In the genomic region with DNA sequence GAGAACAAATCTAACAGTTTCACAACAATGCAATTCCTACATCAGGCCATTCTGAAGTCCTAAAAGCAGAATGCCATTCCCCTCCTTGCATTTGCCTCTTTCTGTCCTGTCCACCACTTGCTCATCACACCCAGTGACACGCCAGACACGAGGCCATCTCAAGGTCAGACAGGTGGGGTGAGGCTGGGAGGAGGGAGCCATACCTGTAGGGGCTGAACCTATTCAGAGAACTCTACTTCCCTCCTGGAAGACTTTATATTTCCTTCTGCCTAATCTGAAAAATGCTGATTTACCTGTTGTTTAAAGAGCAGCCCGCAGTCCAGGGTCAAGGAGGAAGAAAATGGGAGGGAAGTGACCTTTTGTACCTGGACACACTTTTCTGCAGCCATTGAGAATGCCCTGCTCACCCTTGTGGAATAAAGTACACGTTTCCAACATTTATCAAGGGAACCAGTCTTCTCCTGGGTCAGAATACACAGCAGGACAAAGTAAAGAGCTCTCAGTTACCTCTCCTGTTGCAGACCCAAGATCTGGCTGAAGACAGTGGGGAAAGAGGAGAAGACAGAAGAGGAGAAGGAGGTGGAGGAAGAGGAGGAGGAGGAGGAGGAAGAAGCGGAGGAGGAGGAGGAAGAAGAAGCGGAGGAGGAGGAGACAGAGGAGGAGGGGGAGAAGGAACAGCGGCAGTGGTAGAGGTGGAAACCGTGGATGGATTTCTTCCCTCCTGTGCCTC, we compare ENCODE assay signal across 12 cellular contexts. TPM values are rescaled to one million over a fixed set of nuclear protein-coding genes. Genes with fewer than 3 reads are reported as not detected.
DNase-seq lines count a peak whose midpoint lies in the region; ATAC-seq and TF ChIP-seq lines count a peak whose summit lies in the region.
"Had no signal": no experiment of that assay in that cellular context is flagged by ENCODE, and none has a peak within 500 bp of the region (broad histone marks: within the 10 kb centered on the region; RNA-seq: fewer than 3 reads in every experiment).

No MANE protein-coding gene starts in this region.

- in situ Hi-C loops in IMR-90 (cut with MboI; ENCODE audit: low sequenced_read_pairs): no loop called here

- ATAC-seq in IMR-90 (ENCODE audit: low read depth) (no peak), body of pancreas (no peak), GM19455 (IDR thresholded peaks at IDR 0.05; ENCODE audit: unreplicated experiment) (no peak)

- no peak overlapping the region for H3K14ac ChIP-seq in IMR-90 (replicated peaks; ENCODE audit: low read depth, low read length)

- TF ChIP-seq RAD21 in IMR-90 (IDR thresholded peaks at IDR 0.05; ENCODE audit: low read length): no peak

- H3K4ac ChIP-seq in IMR-90 (ENCODE audit: low read depth, low read length): no peak overlapping the region

- peak overlapping the region; percentile 19 for H2AK9ac ChIP-seq in IMR-90 (replicated peaks; ENCODE audit: low read depth, low read length, poor library complexity)

- no peak overlapping the region for H3K27ac ChIP-seq in IMR-90 (ENCODE audit: insufficient read depth, low read length)
- H3K27ac ChIP-seq in body of pancreas: peak overlapping the region; percentile 59 to 92 (median 82)
- H3K27ac ChIP-seq in thyroid gland: peak overlapping the region; percentile 89 to 92 (median 90)

- no peaks in the 10 kb centered on the region for H3K27me3 Mint-ChIP-seq in mesothelial cell of epicardium (ENCODE audit: low read depth)
- peaks cover 4% of the 10 kb centered on the region for H3K27me3 Mint-ChIP-seq in activated CD4-positive, alpha-beta T cell treated with anti-CD3 and anti-CD28 coated beads, Interleukin-2, amount 10 ng/mL, durations not matched to agents 7 days and 5 days

- H3K9me1 ChIP-seq in IMR-90 (ENCODE audit: insufficient read depth, low read length): no peaks in the 10 kb centered on the region

- BruUV-seq in IMR-90 (replicated peaks; lab: Mats Ljungman, UMichigan): no TSS peak

- CTCF ChIA-PET in IMR-90 (lab: Yijun Ruan, JAX): interaction anchor here (1.3 kb wide), 1 partner anchor 12 kb away, joined by 3 read pairs; no protein-coding TSS in a partner anchor
- CTCF ChIA-PET in activated CD4-positive, alpha-beta T cell treated with anti-CD3 and anti-CD28 coated beads, Interleukin-2, amount 10 ng/mL, durations not matched to agents 7 days and 5 days (lab: Charles Lee): no interaction called here

- H3K4me3 ChIP-seq in IMR-90 (ENCODE audit: insufficient read depth, low read depth, low read length) (no peak overlapping the region), body of pancreas (no peak overlapping the region), thyroid gland (replicated peaks in 1 of 3) (no peak overlapping the region)

- H3K9me3 ChIP-seq in IMR-90 (ENCODE audit: control insufficient read depth, insufficient read depth, low read length) (no peaks in the 10 kb centered on the region), body of pancreas (no peaks in the 10 kb centered on the region), thyroid gland (no peaks in the 10 kb centered on the region)

- H3K27ac Mint-ChIP-seq in mesothelial cell of epicardium: peak overlapping the region; percentile 96
- no peak overlapping the region for H3K27ac Mint-ChIP-seq in activated CD4-positive, alpha-beta T cell treated with anti-CD3 and anti-CD28 coated beads, Interleukin-2, amount 10 ng/mL, durations not matched to agents 7 days and 5 days

- TF ChIP-seq CTCF in IMR-90 (conservative IDR thresholded peaks at IDR 0.05; ENCODE audit: low read depth, low read length) (no peak), body of pancreas (IDR thresholded peaks at IDR 0.05) (no peak), mesothelial cell of epicardium (IDR thresholded peaks at IDR 0.05; ENCODE audit: unreplicated experiment) (no peak), thyroid gland (IDR thresholded peaks at IDR 0.05) (no peak)

- H3K9me3 Mint-ChIP-seq in mesothelial cell of epicardium: no peaks in the 10 kb centered on the region
- H3K9me3 Mint-ChIP-seq in activated CD4-positive, alpha-beta T cell treated with anti-CD3 and anti-CD28 coated beads, Interleukin-2, amount 10 ng/mL, durations not matched to agents 7 days and 5 days: no peaks in the 10 kb centered on the region

- POLR2A ChIA-PET in IMR-90 (lab: Charles Lee; ENCODE audit: unreplicated experiment): no interaction called here
- POLR2A ChIA-PET in activated CD4-positive, alpha-beta T cell treated with anti-CD3 and anti-CD28 coated beads, Interleukin-2, amount 10 ng/mL, durations not matched to agents 7 days and 5 days (lab: Charles Lee): no interaction called here

- no peaks in the 10 kb centered on the region for H3K4me1 ChIP-seq in IMR-90 (ENCODE audit: control insufficient read depth, insufficient read depth, low read length)
- peaks cover 57% of the 10 kb centered on the region for H3K4me1 ChIP-seq in body of pancreas
- H3K4me1 ChIP-seq in thyroid gland: peaks cover 40 to 64% of the 10 kb centered on the region in 2 donors

- H2BK20ac ChIP-seq in IMR-90 (ENCODE audit: low read depth, low read length): no peak overlapping the region

- no CpG with 5 or more reads among the region's 8 CpGs for WGBS in IMR-90 (ENCODE audit: extremely low coverage in 2 of 2, insufficient read length in 1 of 2), 2 experiments
- WGBS in body of pancreas, 2 donors: 38 to 55% methylated on average over 8 of the region's 8 CpGs
- 53 to 57% methylated on average over 8 of the region's 8 CpGs for WGBS in thyroid gland, 2 donors

- H3K56ac ChIP-seq in IMR-90 (ENCODE audit: extremely low read depth, insufficient read depth, low read length): no peak overlapping the region

- dilution Hi-C loops in IMR-90 (cut with HindIII; ENCODE audit: low sequenced_read_pairs, unreplicated experiment): no loop called here

- peaks cover 35% of the 10 kb centered on the region for H3K4me1 Mint-ChIP-seq in mesothelial cell of epicardium
- H3K4me1 Mint-ChIP-seq in activated CD4-positive, alpha-beta T cell treated with anti-CD3 and anti-CD28 coated beads, Interleukin-2, amount 10 ng/mL, durations not matched to agents 7 days and 5 days: no peaks in the 10 kb centered on the region

- no peak overlapping the region for H3K23ac ChIP-seq in IMR-90 (ENCODE audit: low read depth, low read length)

- H4K8ac ChIP-seq in IMR-90 (ENCODE audit: low read depth in 2 of 2, low read length in 2 of 2): no peak overlapping the region

- DNase-seq in IMR-90: no peak
- DNase-seq in body of pancreas: no peak
- no peak for DNase-seq in mesothelial cell of epicardium (ENCODE audit: low spot score in 2 of 2, unreplicated experiment in 2 of 2)
- DNase-seq in thyroid gland: peak; percentile 55 to 66
- DNase-seq in T-helper 2 cell: no peak
- no peak for DNase-seq in activated CD4-positive, alpha-beta T cell treated with anti-CD3 and anti-CD28 coated beads, Interleukin-2, amount 10 ng/mL, durations not matched to agents 7 days and 5 days
- no peak for DNase-seq in stimulated activated CD4-positive, alpha-beta T cell treated with anti-CD3 and anti-CD28 coated beads, Interleukin-1b, Interleukin-23, amount 100 ng/mL, for 48 hours
- DNase-seq: activated CD8-positive, alpha-beta memory T cell treated with anti-CD3 and anti-CD28 coated beads, Interleukin-2, amount 50 U/mL, for 48 hours; cortex of kidney; stimulated activated CD4-positive, alpha-beta T cell treated with anti-CD3 and anti-CD28 coated beads, Interleukin-4, amount 100 ng/mL, for 1 hour had no signal

- no peak overlapping the region for H2BK120ac ChIP-seq in IMR-90 (ENCODE audit: low read depth, low read length)

- no peak overlapping the region for H4K91ac ChIP-seq in IMR-90 (ENCODE audit: insufficient read depth, low read depth, low read length)

- no peak overlapping the region for H2BK15ac ChIP-seq in IMR-90 (ENCODE audit: low read depth, low read length)

- H2AFZ ChIP-seq in IMR-90 (replicated peaks; ENCODE audit: low read length, poor library complexity): no peak overlapping the region

- no peak overlapping the region for H4K5ac ChIP-seq in IMR-90 (ENCODE audit: low read depth, low read length)

- no peaks in the 10 kb centered on the region for H3K79me1 ChIP-seq in IMR-90 (ENCODE audit: low read depth in 1 of 2, low read length in 2 of 2)

- no peak for TF ChIP-seq POLR2A in IMR-90 (IDR thresholded peaks at IDR 0.05; ENCODE audit: low read depth, low read length)
- TF ChIP-seq POLR2A in body of pancreas (IDR thresholded peaks at IDR 0.05): no peak
- TF ChIP-seq POLR2A in thyroid gland (IDR thresholded peaks at IDR 0.05): peak in 1 of 2 donors; percentile 39

- no peak overlapping the region for H2BK5ac ChIP-seq in IMR-90 (ENCODE audit: low read depth, low read length, poor library complexity, severe bottlenecking)

- no peaks in the 10 kb centered on the region for H3K36me3 Mint-ChIP-seq in mesothelial cell of epicardium
- no peaks in the 10 kb centered on the region for H3K36me3 Mint-ChIP-seq in activated CD4-positive, alpha-beta T cell treated with anti-CD3 and anti-CD28 coated beads, Interleukin-2, amount 10 ng/mL, durations not matched to agents 7 days and 5 days (ENCODE audit: low read depth)

- H3K36me3 ChIP-seq in IMR-90 (ENCODE audit: control insufficient read depth, insufficient read depth, low read length) (no peaks in the 10 kb centered on the region), body of pancreas (replicated peaks in 1 of 2; ENCODE audit: insufficient read depth in 1 of 2, low read depth in 2 of 2) (no peaks in the 10 kb centered on the region), thyroid gland (no peaks in the 10 kb centered on the region)

- H4K20me1 ChIP-seq in IMR-90 (ENCODE audit: insufficient read depth, low read length): no peaks in the 10 kb centered on the region

- no peak overlapping the region for H2AK5ac ChIP-seq in IMR-90 (ENCODE audit: low read depth, low read length)

- H3K4me3 Mint-ChIP-seq in mesothelial cell of epicardium: no peak overlapping the region
- H3K4me3 Mint-ChIP-seq in activated CD4-positive, alpha-beta T cell treated with anti-CD3 and anti-CD28 coated beads, Interleukin-2, amount 10 ng/mL, durations not matched to agents 7 days and 5 days: no peak overlapping the region

- intact Hi-C loops in IMR-90 (cut with micrococcal nuclease) (no loop called here), body of pancreas (cut with DNase I) (no loop called here), thyroid gland (cut with DNase I) (no loop called here)

- H3K4me2 ChIP-seq in IMR-90 (ENCODE audit: low read depth, low read length): no peak overlapping the region

- no peak overlapping the region for H3K9ac ChIP-seq in IMR-90 (ENCODE audit: low read depth, low read length)

- no peak overlapping the region for H3K18ac ChIP-seq in IMR-90 (ENCODE audit: low read depth, low read length)

- H3K27me3 ChIP-seq in IMR-90 (ENCODE audit: control insufficient read depth, insufficient read depth, low read length): no peaks in the 10 kb centered on the region
- no peaks in the 10 kb centered on the region for H3K27me3 ChIP-seq in body of pancreas
- H3K27me3 ChIP-seq in thyroid gland: no peaks in the 10 kb centered on the region

RNA-seq across cellular contexts. Expression of a gene that starts 1.1 kb away (rescaled TPM):
- total RNA-seq in IMR-90 (2012; rRNA removed) (not detected in 2 replicates), body of pancreas (10 to 100 TPM; 13.5 to 55.4 TPM), mesothelial cell of epicardium (7.0 to 8.2 TPM (median 7.1 TPM) in 3 replicates), thyroid gland (10 to 100 TPM in 3 of 4 donors, 1 to 10 TPM in 1; 5.8 to 36.9 (median 25.7) TPM)
- not detected in 2 replicates for polyA plus RNA-seq in IMR-90 (2012; rRNA removed)
- polyA plus RNA-seq in IMR-90 (2012; cell fraction: cytosol; rRNA removed): not detected in 2 replicates
- polyA plus RNA-seq in IMR-90 (2012; cell fraction: nucleus; rRNA removed; ENCODE audit: low replicate concordance): not detected in 2 replicates
- not detected for total RNA-seq in activated CD4-positive, alpha-beta T cell treated with anti-CD3 and anti-CD28 coated beads, Interleukin-2, amount 10 ng/mL, durations not matched to agents 7 days and 5 days

RNA-seq across cellular contexts. Expression of a gene that starts 31.8 kb away (rescaled TPM):
- total RNA-seq in IMR-90 (2012; rRNA removed) (not detected in 2 replicates), body of pancreas (not detected), mesothelial cell of epicardium (not detected in 3 replicates), thyroid gland (under 1 TPM in 1 of 4 donors, not detected in 3; 0.88 TPM)
- polyA plus RNA-seq in IMR-90 (2012; rRNA removed): not detected in 2 replicates
- polyA plus RNA-seq in IMR-90 (2012; cell fraction: cytosol; rRNA removed): not detected in 2 replicates
- polyA plus RNA-seq in IMR-90 (2012; cell fraction: nucleus; rRNA removed; ENCODE audit: low replicate concordance): not detected in 2 replicates
- not detected for total RNA-seq in activated CD4-positive, alpha-beta T cell treated with anti-CD3 and anti-CD28 coated beads, Interleukin-2, amount 10 ng/mL, durations not matched to agents 7 days and 5 days
- total RNA-seq: myocyte had no signal

Comparison
In these comparisons a context has a peak if more than half of its experiments do, and no peak if none do; other contexts are left out.
1. DNase-seq: peak in thyroid gland (2 of 2); none in IMR-90 (single experiment), body of pancreas (0 of 4), mesothelial cell of epicardium (0 of 2), T-helper 2 cell (0 of 5), activated CD4-positive, alpha-beta T cell treated with anti-CD3 and anti-CD28 coated beads, Interleukin-2, amount 10 ng/mL, durations not matched to agents 7 days and 5 days (single experiment) and stimulated activated CD4-positive, alpha-beta T cell treated with anti-CD3 and anti-CD28 coated beads, Interleukin-1b, Interleukin-23, amount 100 ng/mL, for 48 hours (single experiment).